24 cellular contexts compared by ENCODE assay signal in the genomic region with DNA sequence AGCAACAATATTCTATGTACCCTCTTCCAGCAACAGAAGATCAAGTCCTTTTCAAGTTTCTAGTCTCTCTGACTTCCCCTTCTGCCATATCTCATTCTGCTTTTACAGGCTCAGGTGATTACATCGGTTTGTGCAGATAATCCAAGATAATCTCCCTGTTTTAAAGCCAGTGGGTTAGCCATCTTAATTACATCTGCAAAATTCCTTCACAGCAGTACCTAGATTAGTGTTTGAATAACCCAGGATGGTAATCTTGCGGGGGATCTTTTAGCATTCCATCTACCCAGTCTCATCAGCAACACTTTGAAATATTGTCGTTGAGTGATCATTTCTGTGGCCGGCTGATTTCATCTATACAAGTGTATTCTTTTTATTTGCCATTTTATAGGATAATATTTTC.
"Had no signal": no experiment of that assay in that cellular context is flagged by ENCODE, and none has a peak within 500 bp of the region (broad histone marks: within the 10 kb centered on the region; RNA-seq: fewer than 3 reads in every experiment).

No MANE protein-coding gene starts in this region.

- H3K27me3 ChIP-seq: gastroesophageal sphincter, heart left ventricle, suprapubic skin, transverse colon had no signal

- FAIRE-seq: islet of Langerhans, small intestine had no signal

- H3K36me3 ChIP-seq: gastroesophageal sphincter, heart left ventricle, prostate gland, suprapubic skin, transverse colon had no signal

- H3K4me1 ChIP-seq: prostate gland, suprapubic skin, transverse colon had no signal

- H3K9me3 Mint-ChIP-seq: effector memory CD8-positive, alpha-beta T cell; naive thymus-derived CD4-positive, alpha-beta T cell; nephron; stimulated activated naive B cell treated with anti-CD40 and anti-IgM and Interleukin-4, amounts not matched to agents 10 μg/mL and 1 μg/mL and 100 μg/mL, for 72 hours; stimulated activated naive CD8-positive, alpha-beta T cell treated with anti-CD3 and anti-CD28 coated beads, Interleukin-15, Interleukin-2, amounts not matched to agents 100 ng/mL and 50 ng/mL, for 24 hours had no signal

- ATAC-seq: effector memory CD8-positive, alpha-beta T cell; gastroesophageal sphincter; heart left ventricle; left colon; naive thymus-derived CD4-positive, alpha-beta T cell; right cardiac atrium; stimulated activated naive B cell treated with anti-CD40 and anti-IgM and Interleukin-4, amounts not matched to agents 10 μg/mL and 1 μg/mL and 100 μg/mL, for 72 hours had no signal

- H3K4me3 ChIP-seq: gastroesophageal sphincter, heart left ventricle, prostate gland, suprapubic skin, transverse colon had no signal

- H3K27ac Mint-ChIP-seq: effector memory CD8-positive, alpha-beta T cell; naive thymus-derived CD4-positive, alpha-beta T cell; nephron; stimulated activated naive B cell treated with anti-CD40 and anti-IgM and Interleukin-4, amounts not matched to agents 10 μg/mL and 1 μg/mL and 100 μg/mL, for 72 hours; stimulated activated naive CD8-positive, alpha-beta T cell treated with anti-CD3 and anti-CD28 coated beads, Interleukin-15, Interleukin-2, amounts not matched to agents 100 ng/mL and 50 ng/mL, for 24 hours had no signal

- H3K27ac ChIP-seq: gastroesophageal sphincter, prostate gland, suprapubic skin, transverse colon had no signal

- DNase-seq: caudate nucleus; cerebellar nuclear complex; cortex of kidney; effector memory CD8-positive, alpha-beta T cell; heart left ventricle; hippocampal formation; left colon; left ventricle myocardium superior; mesenchymal stem cell; midbrain; naive thymus-derived CD4-positive, alpha-beta T cell; nucleus accumbens; right cardiac atrium; small intestine; stimulated activated CD4-positive, alpha-beta T cell treated with anti-CD3 and anti-CD28 coated beads, Interleukin-15, amount 100 ng/mL, for 24 hours; stimulated activated CD4-positive, alpha-beta T cell treated with anti-CD3 and anti-CD28 coated beads, Interleukin-2, amount 100 ng/mL, for 48 hours; stimulated activated naive B cell treated with anti-CD40 and anti-IgM and Interleukin-4, amounts not matched to agents 10 μg/mL and 1 μg/mL and 100 μg/mL, for 72 hours; transverse colon had no signal

- H3K4me1 Mint-ChIP-seq: naive thymus-derived CD4-positive, alpha-beta T cell; stimulated activated naive B cell treated with anti-CD40 and anti-IgM and Interleukin-4, amounts not matched to agents 10 μg/mL and 1 μg/mL and 100 μg/mL, for 72 hours had no signal

- H3K4me3 Mint-ChIP-seq: effector memory CD8-positive, alpha-beta T cell; naive thymus-derived CD4-positive, alpha-beta T cell; nephron; stimulated activated naive B cell treated with anti-CD40 and anti-IgM and Interleukin-4, amounts not matched to agents 10 μg/mL and 1 μg/mL and 100 μg/mL, for 72 hours; stimulated activated naive CD8-positive, alpha-beta T cell treated with anti-CD3 and anti-CD28 coated beads, Interleukin-15, Interleukin-2, amounts not matched to agents 100 ng/mL and 50 ng/mL, for 24 hours had no signal

- H3K36me3 Mint-ChIP-seq: naive thymus-derived CD4-positive, alpha-beta T cell; stimulated activated naive B cell treated with anti-CD40 and anti-IgM and Interleukin-4, amounts not matched to agents 10 μg/mL and 1 μg/mL and 100 μg/mL, for 72 hours had no signal

- H3K9me3 ChIP-seq: gastroesophageal sphincter, heart left ventricle, prostate gland, suprapubic skin, transverse colon had no signal

- H3K27me3 Mint-ChIP-seq: stimulated activated naive B cell treated with anti-CD40 and anti-IgM and Interleukin-4, amounts not matched to agents 10 μg/mL and 1 μg/mL and 100 μg/mL, for 72 hours; stimulated activated naive CD8-positive, alpha-beta T cell treated with anti-CD3 and anti-CD28 coated beads, Interleukin-15, Interleukin-2, amounts not matched to agents 100 ng/mL and 50 ng/mL, for 24 hours had no signal
